In the genomic region with DNA sequence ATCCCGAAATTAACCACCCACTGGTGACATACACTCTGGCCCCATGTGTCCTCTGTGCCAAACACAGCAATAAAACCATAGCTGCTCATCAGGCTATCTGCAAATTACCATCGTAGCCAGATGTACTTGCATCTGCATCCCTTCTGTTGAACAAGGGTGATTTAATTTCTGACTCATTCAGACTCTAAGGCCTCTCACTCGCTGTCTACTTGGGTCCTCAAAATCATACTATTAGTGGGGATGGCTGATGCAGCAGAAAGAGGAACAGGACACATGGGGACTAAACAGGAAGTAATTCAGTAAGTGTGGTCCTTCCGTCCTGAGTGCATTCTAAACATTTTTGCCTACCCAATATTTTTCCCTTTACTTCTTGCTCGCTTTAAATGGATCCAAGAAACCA, we compare ENCODE assay signal across 14 cellular contexts.
"Had no signal": no experiment of that assay in that cellular context is flagged by ENCODE, and none has a peak within 500 bp of the region (broad histone marks: within the 10 kb centered on the region; RNA-seq: fewer than 3 reads in every experiment).

No MANE protein-coding gene starts in this region.

- DNase-seq: activated CD4-positive, alpha-beta T cell treated with anti-CD3 and anti-CD28 coated beads, Interleukin-2, amount 50 U/mL, for 48 hours; activated naive CD4-positive, alpha-beta T cell treated with anti-CD3 and anti-CD28 coated beads for 36 hours; activated naive CD8-positive, alpha-beta T cell treated with anti-CD3 and anti-CD28 coated beads, Interleukin-2, amount 50 U/mL, for 24 hours; endodermal cell; kidney; left ventricle myocardium inferior; naive B cell; pancreas; stimulated activated naive CD8-positive, alpha-beta T cell treated with anti-CD3 and anti-CD28 coated beads, Interleukin-15, Interleukin-2, amounts not matched to agents 100 U/mL and 50 U/mL, for 24 hours; T-helper 9 cell; WERI-Rb-1 had no signal

- H3K4me3 ChIP-seq: ascending aorta, breast epithelium, gastroesophageal sphincter, left ventricle myocardium inferior, pancreas had no signal

- H3K27me3 ChIP-seq: ascending aorta, breast epithelium, gastroesophageal sphincter, pancreas had no signal

- FAIRE-seq: pancreas had no signal

- H3K9me3 ChIP-seq: ascending aorta, gastroesophageal sphincter, pancreas had no signal

- H3K4me1 ChIP-seq: ascending aorta, breast epithelium, gastroesophageal sphincter, left ventricle myocardium inferior, pancreas had no signal

- H3K36me3 ChIP-seq: ascending aorta, breast epithelium, gastroesophageal sphincter, left ventricle myocardium inferior, pancreas, WERI-Rb-1 had no signal

- H3K27ac ChIP-seq: ascending aorta, breast epithelium, gastroesophageal sphincter, left ventricle myocardium inferior, pancreas, WERI-Rb-1 had no signal
